25 cellular contexts compared by ENCODE assay signal in the genomic region with DNA sequence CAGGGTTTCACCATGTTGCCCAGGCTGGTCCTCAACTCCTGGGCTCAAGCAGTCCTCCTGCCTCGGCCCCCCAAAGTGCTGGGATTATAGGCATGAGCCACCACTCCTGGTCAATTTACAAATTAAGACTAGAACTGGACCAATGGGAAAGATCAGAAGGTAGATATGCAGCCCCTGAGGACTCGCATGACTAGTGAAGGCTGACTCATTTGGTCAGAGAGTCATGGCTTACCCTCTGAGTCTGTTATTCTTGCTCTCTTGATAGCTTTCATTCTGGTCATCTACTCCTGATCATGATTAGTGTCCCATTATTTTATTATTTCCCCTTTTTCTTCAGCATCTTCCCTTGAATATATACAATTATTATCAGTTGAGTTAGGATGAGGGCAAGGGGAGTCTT. TPM values are rescaled to one million over a fixed set of nuclear protein-coding genes. Genes with fewer than 3 reads are reported as not detected.
DNase-seq lines count a peak whose midpoint lies in the region; ATAC-seq, FAIRE-seq and TF ChIP-seq lines count a peak whose summit lies in the region.
"Had no signal": no experiment of that assay in that cellular context is flagged by ENCODE, and none has a peak within 500 bp of the region (broad histone marks: within the 10 kb centered on the region; RNA-seq: fewer than 3 reads in every experiment).

No MANE protein-coding gene starts in this region.

- no peak overlapping the region for H2BK5ac ChIP-seq in mesendoderm (ENCODE audit: low read length)

- H3K9me1 ChIP-seq in K562 (ENCODE audit: control insufficient read depth, insufficient read depth, low read length): no peaks in the 10 kb centered on the region

- no peak overlapping the region for H3K23ac ChIP-seq in mesendoderm (ENCODE audit: low read length)

- in situ Hi-C loops in K562 (cut with MboI): no loop called here

- ATAC-seq in K562 (no peak), HG03135 (IDR thresholded peaks at IDR 0.05; ENCODE audit: unreplicated experiment) (no peak), HG03457 (IDR thresholded peaks at IDR 0.05; ENCODE audit: unreplicated experiment) (no peak)
- ATAC-seq: activated T-cell treated with anti-CD3 and anti-CD28 coated beads, Interleukin-2, amount 50 U/mL, for 72 hours; CD8-positive, alpha-beta T cell; esophagus mucosa; lower lobe of right lung; naive thymus-derived CD4-positive, alpha-beta T cell had no signal

- H3K27ac ChIP-seq in K562 (ENCODE audit: extremely low read depth, low read depth, low read length): no peak overlapping the region
- no peak overlapping the region for H3K27ac ChIP-seq in mesendoderm (ENCODE audit: low read depth, low read length)
- H3K27ac ChIP-seq: cardiac muscle cell, lower lobe of right lung, parathyroid adenoma, stomach, upper lobe of left lung had no signal

- no peak for TF ChIP-seq CTCF in K562 (IDR thresholded peaks at IDR 0.05 in 2 of 3, conservative IDR thresholded peaks at IDR 0.05 in 1 of 3; ENCODE audit: insufficient read depth in 2 of 3, low read depth in 1 of 3, low read length in 3 of 3)

- CTCF ChIA-PET in K562 (lab: Yijun Ruan, JAX; ENCODE audit: low intra/inter-chr PET ratio): no interaction called here

- peak; percentile 60 for FAIRE-seq in K562 (lab: Jason Lieb, UNC)

- no peak for TF ChIP-seq RAD21 in K562 (CRISPR knock-in tag; conservative IDR thresholded peaks at IDR 0.05 in 1 of 2, IDR thresholded peaks at IDR 0.05 in 1 of 2)

- H3K4me2 ChIP-seq in K562 (ENCODE audit: insufficient read depth, low read length) (no peak overlapping the region), mesendoderm (ENCODE audit: low read length) (no peak overlapping the region)

- H4K8ac ChIP-seq in mesendoderm (ENCODE audit: low read depth, low read length): no peak overlapping the region

- no peaks in the 10 kb centered on the region for H3K79me1 ChIP-seq in mesendoderm (ENCODE audit: low read length)

- H4K5ac ChIP-seq in mesendoderm (ENCODE audit: low read length): no peak overlapping the region

- no peak overlapping the region for H2BK120ac ChIP-seq in mesendoderm (ENCODE audit: low read depth, low read length)

- H2AFZ ChIP-seq in K562 (ENCODE audit: low read depth, low read length): no peak overlapping the region
- H2AFZ ChIP-seq: parathyroid adenoma had no signal

- H2AK5ac ChIP-seq in mesendoderm (ENCODE audit: low read length): no peak overlapping the region

- H3K36me3 ChIP-seq in K562 (ENCODE audit: control insufficient read depth, insufficient read depth, low read length): no peaks in the 10 kb centered on the region
- no peaks in the 10 kb centered on the region for H3K36me3 ChIP-seq in mesendoderm (ENCODE audit: control insufficient read depth, insufficient read depth, low read length)
- H3K36me3 ChIP-seq: cardiac muscle cell, lower lobe of right lung, stomach, upper lobe of left lung had no signal

- no peaks in the 10 kb centered on the region for H3K9me3 ChIP-seq in K562 (replicated peaks; ENCODE audit: control insufficient read depth, insufficient read depth, low read depth, low read length)
- H3K9me3 ChIP-seq: lower lobe of right lung, stomach, upper lobe of left lung had no signal

- H3K18ac ChIP-seq in mesendoderm (ENCODE audit: low read length): no peak overlapping the region

- no peak overlapping the region for H3K56ac ChIP-seq in mesendoderm (ENCODE audit: low read length)

- H3K27me3 ChIP-seq in K562 (ENCODE audit: control insufficient read depth in 2 of 2, insufficient read depth in 2 of 2, low read length in 2 of 2): peaks cover 11 to 34% of the 10 kb centered on the region in 2 experiments; a peak in 3 of 5 replicates
- no peaks in the 10 kb centered on the region for H3K27me3 ChIP-seq in mesendoderm (ENCODE audit: insufficient read depth, low read length, poor library complexity)
- H3K27me3 ChIP-seq: upper lobe of left lung had no signal

- no peak overlapping the region for H3K9ac ChIP-seq in K562 (ENCODE audit: insufficient read depth in 1 of 2, low read depth in 2 of 2, low read length in 2 of 2)
- H3K9ac ChIP-seq in mesendoderm (ENCODE audit: low read length): no peak overlapping the region
- H3K9ac ChIP-seq: parathyroid adenoma had no signal

- H3K4me1 ChIP-seq in K562 (replicated peaks in 1 of 2; ENCODE audit: control insufficient read depth in 2 of 2, insufficient read depth in 2 of 2, low read length in 2 of 2): peaks cover 0 to 9% of the 10 kb centered on the region in 2 experiments; a peak in 2 of 5 replicates
- H3K4me1 ChIP-seq in mesendoderm (ENCODE audit: control insufficient read depth, low read depth, low read length): no peaks in the 10 kb centered on the region
- H3K4me1 ChIP-seq: lower lobe of right lung, parathyroid adenoma, upper lobe of left lung had no signal

- no TSS peak for BruUV-seq in K562 (replicated peaks; lab: Mats Ljungman, UMichigan)

- intact Hi-C loops in K562 (cut with micrococcal nuclease): loop anchor here (10.0 kb wide), 1 partner anchor 312 kb away; no protein-coding TSS in a partner anchor

- H3K4me3 ChIP-seq in K562 (no peak overlapping the region), mesendoderm (ENCODE audit: low read length) (no peak overlapping the region)
- H3K4me3 ChIP-seq: cardiac muscle cell, lower lobe of right lung, stomach, upper lobe of left lung had no signal

- no peaks in the 10 kb centered on the region for H3K79me2 ChIP-seq in K562 (ENCODE audit: control insufficient read depth, insufficient read depth, low read length)
- no peaks in the 10 kb centered on the region for H3K79me2 ChIP-seq in mesendoderm (ENCODE audit: control insufficient read depth, insufficient read depth, low read length)
- H3K79me2 ChIP-seq: parathyroid adenoma had no signal

- 0% methylated on average over 2 of the region's 2 CpGs for WGBS in K562 (ENCODE audit: insufficient coverage, low coverage, missing lambda C conversion rate)
- WGBS in mesendoderm (ENCODE audit: extremely low coverage, insufficient coverage, low lambda C conversion rate): no CpG with 5 or more reads among the region's 2 CpGs

- POLR2A ChIA-PET in K562 (lab: Yijun Ruan, JAX): interaction anchor here (0.8 to 1.1 kb wide), 2 partner anchors 8 to 15 kb away, joined by 3 read pairs; no protein-coding TSS in a partner anchor

- TF ChIP-seq POLR2A in K562 (conservative IDR thresholded peaks at IDR 0.05): no peak

- no peak overlapping the region for H3K4ac ChIP-seq in mesendoderm (ENCODE audit: low read depth, low read length)

- no peak overlapping the region for H2BK15ac ChIP-seq in mesendoderm (replicated peaks; ENCODE audit: low read depth)

- DNase-seq in EH (ENCODE audit: low read depth): peak; percentile 34
- peak; percentile 40 for DNase-seq in LHCN-M2 (ENCODE audit: low read depth)
- peak in 1 of 4 experiments; percentile 6 for DNase-seq in K562 (ENCODE audit: extremely low read depth in 1 of 4, low spot score in 3 of 4)
- DNase-seq in mesendoderm: peak; percentile 3
- DNase-seq in NCI-H2107 treated with DMSO at 0.1 percent for 48 hours (lab: John Stamatoyannopoulos, UW; ENCODE audit: unreplicated experiment): no peak
- no peak for DNase-seq in activated CD8-positive, alpha-beta memory T cell treated with anti-CD3 and anti-CD28 coated beads for 24 hours
- DNase-seq: activated T-cell treated with anti-CD3 and anti-CD28 coated beads, Interleukin-2, amount 50 U/mL, for 72 hours; CD8-positive, alpha-beta T cell; DMS79 treated with DMSO at 0.1 percent for 48 hours; head of caudate nucleus; lower lobe of right lung; naive thymus-derived CD4-positive, alpha-beta T cell; NCI-H187; NCI-H345; NK-92 treated with Interleukin-12 subunit alpha and Interleukin-12 subunit beta, amount 100 ng/mL, for 24 hours; Right ventricle myocardium superior; stomach; T-helper 1 cell; upper lobe of left lung had no signal

- no peak for TF ChIP-seq EP300 in K562 (IDR thresholded peaks at IDR 0.05; ENCODE audit: low read length)

- H4K20me1 ChIP-seq in K562 (replicated peaks; ENCODE audit: control insufficient read depth, insufficient read depth, low read length): no peaks in the 10 kb centered on the region

RNA-seq across cellular contexts. Expression of gene LDHAL6A, which starts 2.7 kb away (rescaled TPM):
- total RNA-seq in LHCN-M2 (2014; rRNA removed) (not detected in 2 replicates), K562 (2014; rRNA removed) (not detected in 2 replicates), K562 (2014; rRNA removed; fragmentation: Illumina TruSeq; extraction: Trizol) (not detected in 2 replicates), K562 (2015; rRNA removed; fragmentation: Illumina TruSeq; extraction: Trizol) (not detected in 2 replicates), K562 (2021) (not detected in 2 replicates)
- 0.02 TPM for polyA plus RNA-seq in LHCN-M2 (2012)
- total RNA-seq in K562 (2011; cell fraction: chromatin; rRNA removed; ENCODE audit: low replicate concordance): not detected in 2 replicates
- not detected in 2 replicates for total RNA-seq in K562 (2011; cell fraction: nucleolus; rRNA removed)
- not detected in 2 replicates for total RNA-seq in K562 (2011; cell fraction: nucleoplasm; rRNA removed)
- polyA plus RNA-seq in K562 (2011; rRNA removed) (0.04 TPM in 1 of 2 replicates, not detected in the other), K562 (2014; fragmentation: Illumina TruSeq; extraction: Trizol) (not detected in 2 replicates), K562 (2014; fragmentation: Nextera tagmentation; extraction: Ambion mirVana) (not detected), K562 (2014; rRNA removed) (not detected in 2 replicates)
- not detected in 2 replicates for polyA plus RNA-seq in K562 (2011; cell fraction: cytosol; rRNA removed)
- not detected in 2 replicates for polyA plus RNA-seq in K562 (2011; cell fraction: nucleus; rRNA removed)
- polyA plus RNA-seq in K562 (2012): not detected in 2 replicates
- not detected in 2 replicates for polyA minus RNA-seq in K562 (2011; rRNA and poly(A)+ RNA removed)
- not detected in 2 replicates for polyA minus RNA-seq in K562 (2011; cell fraction: cytosol; rRNA and poly(A)+ RNA removed)
- not detected in 2 replicates for polyA minus RNA-seq in K562 (2011; cell fraction: nucleus; rRNA and poly(A)+ RNA removed)
- 0.04 TPM for polyA plus RNA-seq in mesendoderm (2013, experiment 1 of 2)
- polyA plus RNA-seq in mesendoderm (2013, experiment 2 of 2): not detected
- total RNA-seq: activated T-cell treated with anti-CD3 and anti-CD28 coated beads, Interleukin-2, amount 50 U/mL, for 72 hours; cardiac muscle cell; CD8-positive, alpha-beta T cell; esophagus mucosa; lower lobe of right lung; Right ventricle myocardium superior; stomach; upper lobe of left lung had no signal
- polyA plus RNA-seq: IgD-negative memory B cell, stomach had no signal

RNA-seq across cellular contexts. Expression of gene LDHC, which starts 40.8 kb away (rescaled TPM):
- total RNA-seq in LHCN-M2 (2014; rRNA removed) (not detected in 2 replicates), K562 (2014; rRNA removed) (not detected in 2 replicates), K562 (2014; rRNA removed; fragmentation: Illumina TruSeq; extraction: Trizol) (not detected in 2 replicates), K562 (2015; rRNA removed; fragmentation: Illumina TruSeq; extraction: Trizol) (not detected in 2 replicates), K562 (2021) (not detected in 2 replicates)
- polyA plus RNA-seq in LHCN-M2 (2012): not detected
- total RNA-seq in K562 (2011; cell fraction: chromatin; rRNA removed; ENCODE audit: low replicate concordance): not detected in 2 replicates
- not detected in 2 replicates for total RNA-seq in K562 (2011; cell fraction: nucleolus; rRNA removed)
- total RNA-seq in K562 (2011; cell fraction: nucleoplasm; rRNA removed): not detected in 2 replicates
- polyA plus RNA-seq in K562 (2011; rRNA removed) (not detected in 2 replicates), K562 (2014; fragmentation: Illumina TruSeq; extraction: Trizol) (not detected in 2 replicates), K562 (2014; fragmentation: Nextera tagmentation; extraction: Ambion mirVana) (not detected), K562 (2014; rRNA removed) (not detected in 2 replicates)
- polyA plus RNA-seq in K562 (2011; cell fraction: cytosol; rRNA removed): not detected in 2 replicates
- polyA plus RNA-seq in K562 (2011; cell fraction: nucleus; rRNA removed): not detected in 2 replicates
- polyA plus RNA-seq in K562 (2012): not detected in 2 replicates
- 0.42 TPM in 1 of 2 replicates, not detected in the other for polyA minus RNA-seq in K562 (2011; rRNA and poly(A)+ RNA removed)
- polyA minus RNA-seq in K562 (2011; cell fraction: cytosol; rRNA and poly(A)+ RNA removed): not detected in 2 replicates
- polyA minus RNA-seq in K562 (2011; cell fraction: nucleus; rRNA and poly(A)+ RNA removed): not detected in 2 replicates
- 0.69 TPM for polyA plus RNA-seq in mesendoderm (2013, experiment 1 of 2)
- polyA plus RNA-seq in mesendoderm (2013, experiment 2 of 2): 0.74 TPM
- total RNA-seq: activated T-cell treated with anti-CD3 and anti-CD28 coated beads, Interleukin-2, amount 50 U/mL, for 72 hours; cardiac muscle cell; CD8-positive, alpha-beta T cell; esophagus mucosa; lower lobe of right lung; naive thymus-derived CD4-positive, alpha-beta T cell; Right ventricle myocardium superior; upper lobe of left lung had no signal
- polyA plus RNA-seq: cardiac muscle cell, IgD-negative memory B cell had no signal

RNA-seq across cellular contexts. Expression of gene LDHA, which starts 58.6 kb away (rescaled TPM):
- 1,725 and 1,848 TPM in 2 replicates for total RNA-seq in LHCN-M2 (2014; rRNA removed)
- polyA plus RNA-seq in LHCN-M2 (2012): 1,676 TPM
- total RNA-seq in K562 (2011; cell fraction: chromatin; rRNA removed; ENCODE audit: low replicate concordance): 227 and 496 TPM in 2 replicates
- 234 and 275 TPM in 2 replicates for total RNA-seq in K562 (2011; cell fraction: nucleolus; rRNA removed)
- total RNA-seq in K562 (2011; cell fraction: nucleoplasm; rRNA removed): 463 and 572 TPM in 2 replicates
- total RNA-seq in K562 (2014; rRNA removed): 497 and 537 TPM in 2 replicates
- total RNA-seq in K562 (2014; rRNA removed; fragmentation: Illumina TruSeq; extraction: Trizol): 535 and 615 TPM in 2 replicates
- 587 and 664 TPM in 2 replicates for total RNA-seq in K562 (2015; rRNA removed; fragmentation: Illumina TruSeq; extraction: Trizol)
- total RNA-seq in K562 (2021): 739 and 755 TPM in 2 replicates
- polyA plus RNA-seq in K562 (2011; rRNA removed): 2,290 and 3,001 TPM in 2 replicates
- polyA plus RNA-seq in K562 (2011; cell fraction: cytosol; rRNA removed): 907 and 2,175 TPM in 2 replicates
- 371 and 679 TPM in 2 replicates for polyA plus RNA-seq in K562 (2011; cell fraction: nucleus; rRNA removed)
- 741 and 1,455 TPM in 2 replicates for polyA plus RNA-seq in K562 (2012)
- 1,410 and 1,720 TPM in 2 replicates for polyA plus RNA-seq in K562 (2014; fragmentation: Illumina TruSeq; extraction: Trizol)
- 1,000 to 10,000 TPM in 1 of 2 experiments, 100 to 1,000 TPM in 1; 926 to 1,451 TPM for polyA plus RNA-seq in K562 (2014; fragmentation: Nextera tagmentation; extraction: Ambion mirVana)
- polyA plus RNA-seq in K562 (2014; rRNA removed): 981 and 1,026 TPM in 2 replicates
- polyA minus RNA-seq in K562 (2011; rRNA and poly(A)+ RNA removed): 3,343 and 3,532 TPM in 2 replicates
- polyA minus RNA-seq in K562 (2011; cell fraction: cytosol; rRNA and poly(A)+ RNA removed): 1,176 and 1,311 TPM in 2 replicates
- polyA minus RNA-seq in K562 (2011; cell fraction: nucleus; rRNA and poly(A)+ RNA removed): 165 and 457 TPM in 2 replicates
- 473 TPM for polyA plus RNA-seq in mesendoderm (2013, experiment 1 of 2)
- 463 TPM for polyA plus RNA-seq in mesendoderm (2013, experiment 2 of 2)

Comparison
In these comparisons a context has a peak if more than half of its experiments do, and no peak if none do; other contexts are left out.
1. DNase-seq: peak in EH (single experiment), LHCN-M2 (single experiment) and mesendoderm (single experiment); none in NCI-H2107 treated with DMSO at 0.1 percent for 48 hours (single experiment) and activated CD8-positive, alpha-beta memory T cell treated with anti-CD3 and anti-CD28 coated beads for 24 hours (single experiment).